1 cellular context compared by ENCODE assay signal in the genomic region with DNA sequence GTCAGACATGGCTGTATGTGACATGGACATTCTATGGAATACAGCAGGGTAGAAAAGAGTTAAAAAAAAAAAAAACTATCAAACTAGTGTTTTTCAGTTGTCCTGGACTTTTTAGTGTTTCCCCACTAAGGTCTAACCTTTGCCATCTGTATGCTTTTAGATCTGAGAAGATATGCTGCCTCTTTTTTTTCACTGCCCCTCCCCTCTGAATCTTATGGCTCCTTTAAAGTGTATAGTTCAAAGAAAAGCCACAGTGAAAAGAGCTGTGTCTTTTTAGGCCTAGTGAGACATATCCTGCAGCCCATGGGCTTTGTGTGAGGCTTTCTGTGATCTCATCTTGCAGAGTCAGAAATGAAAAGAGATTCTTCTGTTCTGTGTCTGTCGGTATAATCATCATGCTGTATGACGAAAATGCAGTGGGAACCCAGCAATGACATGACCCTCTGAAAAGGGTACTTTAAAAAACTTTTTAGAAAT.
TF ChIP-seq lines count a peak whose summit lies in the region.

No MANE protein-coding gene starts in this region.

TF ChIP-seq in HepG2, 621 proteins besides CTCF, POLR2A, EP300 and RAD21 (continued from another document and continues in another):
- TF ChIP-seq HDAC1 (CRISPR knock-in tag; IDR thresholded peaks at IDR 0.05) (peak; percentile 66), ZNF234 (CRISPR knock-in tag; conservative IDR thresholded peaks at IDR 0.05) (no peak), SOX13 (IDR thresholded peaks at IDR 0.05) (peak; percentile 71; the same call in 1 of the 2 replicates), SOX13 (CRISPR knock-in tag; conservative IDR thresholded peaks at IDR 0.05 in 1 of 2, IDR thresholded peaks at IDR 0.05 in 1 of 2) (peak in 1 of 2 experiments; percentile 89; a peak in 2 of 4 replicates), RBFOX2 (IDR thresholded peaks at IDR 0.05; ENCODE audit: low read depth, low read length) (peak; percentile 65), THAP8 (CRISPR knock-in tag; IDR thresholded peaks at IDR 0.05; ENCODE audit: borderline replicate concordance) (no peak), ZNF724P (CRISPR knock-in tag; IDR thresholded peaks at IDR 0.05; ENCODE audit: borderline replicate concordance) (no peak), ZSCAN30 (CRISPR knock-in tag; IDR thresholded peaks at IDR 0.05) (no peak), ZBTB46 (CRISPR knock-in tag; IDR thresholded peaks at IDR 0.05; ENCODE audit: borderline replicate concordance) (no peak), ZNF530 (CRISPR knock-in tag; IDR thresholded peaks at IDR 0.05; ENCODE audit: low read depth) (no peak), TAF1 (CRISPR knock-in tag; IDR thresholded peaks at IDR 0.05) (no peak), TCF12 (IDR thresholded peaks at IDR 0.05) (no peak), TCF12 (CRISPR knock-in tag; IDR thresholded peaks at IDR 0.05) (peak; percentile 87; the same call in 1 of the 2 replicates), AFF4 (CRISPR knock-in tag; IDR thresholded peaks at IDR 0.05) (peak; percentile 69; the same call in 1 of the 2 replicates), MAZ (IDR thresholded peaks at IDR 0.05; ENCODE audit: borderline replicate concordance, low read depth, low read length) (peak; percentile 69; the same call in 1 of the 2 replicates), MAZ (CRISPR knock-in tag; IDR thresholded peaks at IDR 0.05; ENCODE audit: low read depth) (no peak), RFXAP (CRISPR knock-in tag; IDR thresholded peaks at IDR 0.05; ENCODE audit: borderline replicate concordance) (0 out of 2 replicates have a peak, but pooled peaks have one; percentile 21), YY1 (IDR thresholded peaks at IDR 0.05; ENCODE audit: insufficient read depth, insufficient replicate concordance, low read depth, low read length) (no peak), ZNF512B (CRISPR knock-in tag; IDR thresholded peaks at IDR 0.05; ENCODE audit: borderline replicate concordance) (no peak), CBX2 (IDR thresholded peaks at IDR 0.05; ENCODE audit: low read depth, low read length) (no peak), CBX2 (CRISPR knock-in tag; IDR thresholded peaks at IDR 0.05; ENCODE audit: low read depth) (no peak), HHEX (CRISPR knock-in tag; IDR thresholded peaks at IDR 0.05) (no peak), ZNF333 (CRISPR knock-in tag; IDR thresholded peaks at IDR 0.05; ENCODE audit: borderline replicate concordance) (no peak), ZNF564 (CRISPR knock-in tag; IDR thresholded peaks at IDR 0.05) (no peak), ZBTB1 (CRISPR knock-in tag; IDR thresholded peaks at IDR 0.05; ENCODE audit: borderline replicate concordance) (no peak), MXD1 (CRISPR knock-in tag; IDR thresholded peaks at IDR 0.05) (no peak), SALL2 (CRISPR knock-in tag; IDR thresholded peaks at IDR 0.05) (no peak), ZNF773 (CRISPR knock-in tag; IDR thresholded peaks at IDR 0.05; ENCODE audit: borderline replicate concordance) (no peak), ZSCAN12 (CRISPR knock-in tag; IDR thresholded peaks at IDR 0.05) (no peak), ZFP62 (CRISPR knock-in tag; IDR thresholded peaks at IDR 0.05) (no peak), ZFP1 (CRISPR knock-in tag; IDR thresholded peaks at IDR 0.05) (peak; percentile 64; the same call in 1 of the 2 replicates), NFIB (CRISPR knock-in tag; IDR thresholded peaks at IDR 0.05; ENCODE audit: borderline replicate concordance) (no peak), NFRKB (IDR thresholded peaks at IDR 0.05) (no peak; the same call in 1 of the 2 replicates), ZNF441 (CRISPR knock-in tag; IDR thresholded peaks at IDR 0.05; ENCODE audit: borderline replicate concordance) (no peak), KLF9 (CRISPR knock-in tag; IDR thresholded peaks at IDR 0.05; ENCODE audit: low read depth) (no peak), KMT2A (CRISPR knock-in tag; IDR thresholded peaks at IDR 0.05) (peak; percentile 67; the same call in 1 of the 2 replicates), ZFX (CRISPR knock-in tag; IDR thresholded peaks at IDR 0.05; ENCODE audit: low read depth) (peak; percentile 89), ZNF775 (CRISPR knock-in tag; IDR thresholded peaks at IDR 0.05; ENCODE audit: borderline replicate concordance) (no peak), NR2F6 (IDR thresholded peaks at IDR 0.05) (peak; percentile 91), NR2F6 (CRISPR knock-in tag; IDR thresholded peaks at IDR 0.05) (peak; percentile 93), ZNF160 (CRISPR knock-in tag; IDR thresholded peaks at IDR 0.05) (no peak), THRA (CRISPR knock-in tag; IDR thresholded peaks at IDR 0.05; ENCODE audit: borderline replicate concordance) (peak; percentile 51; the same call in 1 of the 2 replicates), ATF7 (IDR thresholded peaks at IDR 0.05) (no peak), ATF7 (CRISPR knock-in tag; IDR thresholded peaks at IDR 0.05) (no peak), KDM4B (CRISPR knock-in tag; IDR thresholded peaks at IDR 0.05) (no peak), PRPF4 (IDR thresholded peaks at IDR 0.05; ENCODE audit: low read depth, low read length, poor library complexity, severe bottlenecking) (no peak), NR2F1 (CRISPR knock-in tag; IDR thresholded peaks at IDR 0.05) (peak; percentile 58 to 78; a peak in 3 of 4 replicates), ZNF24 (IDR thresholded peaks at IDR 0.05) (no peak), HOXA7 (CRISPR knock-in tag; IDR thresholded peaks at IDR 0.05) (no peak)
- TF ChIP-seq, protein P1, sequence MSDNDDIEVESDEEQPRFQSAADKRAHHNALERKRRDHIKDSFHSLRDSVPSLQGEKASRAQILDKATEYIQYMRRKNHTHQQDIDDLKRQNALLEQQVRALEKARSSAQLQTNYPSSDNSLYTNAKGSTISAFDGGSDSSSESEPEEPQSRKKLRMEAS (IDR thresholded peaks at IDR 0.05): peak; percentile 29; the same call in 1 of the 2 replicates
- TF ChIP-seq, protein P2, sequence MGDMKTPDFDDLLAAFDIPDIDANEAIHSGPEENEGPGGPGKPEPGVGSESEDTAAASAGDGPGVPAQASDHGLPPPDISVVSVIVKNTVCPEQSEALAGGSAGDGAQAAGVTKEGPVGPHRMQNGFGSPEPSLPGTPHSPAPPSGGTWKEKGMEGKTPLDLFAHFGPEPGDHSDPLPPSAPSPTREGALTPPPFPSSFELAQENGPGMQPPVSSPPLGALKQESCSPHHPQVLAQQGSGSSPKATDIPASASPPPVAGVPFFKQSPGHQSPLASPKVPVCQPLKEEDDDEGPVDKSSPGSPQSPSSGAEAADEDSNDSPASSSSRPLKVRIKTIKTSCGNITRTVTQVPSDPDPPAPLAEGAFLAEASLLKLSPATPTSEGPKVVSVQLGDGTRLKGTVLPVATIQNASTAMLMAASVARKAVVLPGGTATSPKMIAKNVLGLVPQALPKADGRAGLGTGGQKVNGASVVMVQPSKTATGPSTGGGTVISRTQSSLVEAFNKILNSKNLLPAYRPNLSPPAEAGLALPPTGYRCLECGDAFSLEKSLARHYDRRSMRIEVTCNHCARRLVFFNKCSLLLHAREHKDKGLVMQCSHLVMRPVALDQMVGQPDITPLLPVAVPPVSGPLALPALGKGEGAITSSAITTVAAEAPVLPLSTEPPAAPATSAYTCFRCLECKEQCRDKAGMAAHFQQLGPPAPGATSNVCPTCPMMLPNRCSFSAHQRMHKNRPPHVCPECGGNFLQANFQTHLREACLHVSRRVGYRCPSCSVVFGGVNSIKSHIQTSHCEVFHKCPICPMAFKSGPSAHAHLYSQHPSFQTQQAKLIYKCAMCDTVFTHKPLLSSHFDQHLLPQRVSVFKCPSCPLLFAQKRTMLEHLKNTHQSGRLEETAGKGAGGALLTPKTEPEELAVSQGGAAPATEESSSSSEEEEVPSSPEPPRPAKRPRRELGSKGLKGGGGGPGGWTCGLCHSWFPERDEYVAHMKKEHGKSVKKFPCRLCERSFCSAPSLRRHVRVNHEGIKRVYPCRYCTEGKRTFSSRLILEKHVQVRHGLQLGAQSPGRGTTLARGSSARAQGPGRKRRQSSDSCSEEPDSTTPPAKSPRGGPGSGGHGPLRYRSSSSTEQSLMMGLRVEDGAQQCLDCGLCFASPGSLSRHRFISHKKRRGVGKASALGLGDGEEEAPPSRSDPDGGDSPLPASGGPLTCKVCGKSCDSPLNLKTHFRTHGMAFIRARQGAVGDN (CRISPR knock-in tag; IDR thresholded peaks at IDR 0.05): no peak
- TF ChIP-seq, protein P3, sequence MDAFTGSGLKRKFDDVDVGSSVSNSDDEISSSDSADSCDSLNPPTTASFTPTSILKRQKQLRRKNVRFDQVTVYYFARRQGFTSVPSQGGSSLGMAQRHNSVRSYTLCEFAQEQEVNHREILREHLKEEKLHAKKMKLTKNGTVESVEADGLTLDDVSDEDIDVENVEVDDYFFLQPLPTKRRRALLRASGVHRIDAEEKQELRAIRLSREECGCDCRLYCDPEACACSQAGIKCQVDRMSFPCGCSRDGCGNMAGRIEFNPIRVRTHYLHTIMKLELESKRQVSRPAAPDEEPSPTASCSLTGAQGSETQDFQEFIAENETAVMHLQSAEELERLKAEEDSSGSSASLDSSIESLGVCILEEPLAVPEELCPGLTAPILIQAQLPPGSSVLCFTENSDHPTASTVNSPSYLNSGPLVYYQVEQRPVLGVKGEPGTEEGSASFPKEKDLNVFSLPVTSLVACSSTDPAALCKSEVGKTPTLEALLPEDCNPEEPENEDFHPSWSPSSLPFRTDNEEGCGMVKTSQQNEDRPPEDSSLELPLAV (CRISPR knock-in tag; conservative IDR thresholded peaks at IDR 0.05; ENCODE audit: low read depth): no peak
